Comparison of ENCODE assay signal across 7 cellular contexts in genomic region chr15:80491163-80491562, GRCh38.
A peak's percentile ranks its signal among the peaks of the same experiment; 100 is the strongest.
DNase-seq lines count a peak whose midpoint lies in the region; ATAC-seq, FAIRE-seq and TF ChIP-seq lines count a peak whose summit lies in the region.
"Not testable (repeated sequence)": the region's sequence is repeated elsewhere in the genome, so short reads cannot be mapped to it uniquely, and the experiment has no call there.

No MANE protein-coding gene starts in this region.

- POLR2A ChIA-PET in GM12878 (lab: Charles Lee) = not testable (repeated sequence)

- TF ChIP-seq RAD21 in GM12878 (IDR thresholded peaks at IDR 0.05; ENCODE audit: insufficient read depth, low read depth, low read length) = not testable (repeated sequence)

- intact Hi-C loops in GM12878 (cut with micrococcal nuclease; ENCODE audit: unreplicated experiment) = not testable (repeated sequence)

- not testable (repeated sequence) for TF ChIP-seq CTCF in HFFc6 (IDR thresholded peaks at IDR 0.05); NB4 (IDR thresholded peaks at IDR 0.05; ENCODE audit: low read depth, low read length); OCI-LY3 (IDR thresholded peaks at IDR 0.05; ENCODE audit: low read depth, low read length); GM12878 (IDR thresholded peaks at IDR 0.05 in 2 of 3, conservative IDR thresholded peaks at IDR 0.05 in 1 of 3; ENCODE audit: control insufficient read depth in 2 of 3, extremely low read depth in 1 of 3, insufficient read depth in 1 of 3, low read depth in 3 of 3, low read length in 3 of 3); osteocyte (IDR thresholded peaks at IDR 0.05)

- H3K27me3 Mint-ChIP-seq in HFFc6 (ENCODE audit: insufficient read depth); osteocyte (ENCODE audit: unreplicated experiment): not testable (repeated sequence)

- not testable (repeated sequence) for H3K9ac ChIP-seq in OCI-LY3 (ENCODE audit: low read length); GM12878 (ENCODE audit: control insufficient read depth, insufficient read depth, low read length)

- peaks cover 46% of the 10 kb centered on the region for H3K4me1 ChIP-seq in OCI-LY3 (ENCODE audit: low read length)
- not testable (repeated sequence) for H3K4me1 ChIP-seq in GM12878 (ENCODE audit: control insufficient read depth, insufficient read depth, low read length)

- WGBS in GM12878 (ENCODE audit: insufficient coverage, insufficient replicate concordance, low lambda C conversion rate, missing lambda C conversion rate) = 17% methylated on average over 7 of the region's 7 CpGs

- H3K4me2 ChIP-seq in OCI-LY3 (ENCODE audit: low read length); GM12878 (ENCODE audit: control insufficient read depth, insufficient read depth): not testable (repeated sequence)

- RAD21 ChIA-PET in GM12878 (lab: Charles Lee; ENCODE audit: unreplicated experiment) = not testable (repeated sequence)

- H3K36me3 Mint-ChIP-seq in HFFc6 (ENCODE audit: low read depth) (peaks cover 24% of the 10 kb centered on the region), osteocyte (ENCODE audit: unreplicated experiment) (peaks cover 30% of the 10 kb centered on the region)

- BruUV-seq in GM12878 (replicated peaks; lab: Mats Ljungman, UMichigan) = not testable (repeated sequence)

- in situ Hi-C loops in GM12878 (cut with MboI) = not testable (repeated sequence)

- CTCF ChIA-PET in GM12878 (lab: Yijun Ruan, JAX) = not testable (repeated sequence)

- H3K27me3 ChIP-seq in OCI-LY3 (ENCODE audit: low read depth, low read length); GM12878 (replicated peaks in 1 of 2; ENCODE audit: control insufficient read depth in 2 of 2, insufficient read depth in 2 of 2, low read length in 1 of 2): not testable (repeated sequence)

- ATAC-seq in GM12878 = not testable (repeated sequence)

- not testable (repeated sequence) for TF ChIP-seq POLR2A in NB4 (IDR thresholded peaks at IDR 0.05; ENCODE audit: extremely low read depth, insufficient read length); GM12878 (IDR thresholded peaks at IDR 0.05; ENCODE audit: low read depth, low read length)

- not testable (repeated sequence) for H3K4me3 ChIP-seq in NB4 (ENCODE audit: low read depth, low read length); OCI-LY3 (ENCODE audit: low read length); GM12878

- H3K79me2 ChIP-seq in OCI-LY3 (ENCODE audit: low read length); GM12878 (ENCODE audit: control insufficient read depth, insufficient read depth, low read length): not testable (repeated sequence)

- H3K27ac Mint-ChIP-seq in HFFc6 = peak overlapping the region; percentile 88
- H3K27ac Mint-ChIP-seq in osteocyte (ENCODE audit: unreplicated experiment) = peak overlapping the region; percentile 11

- H3K4me1 Mint-ChIP-seq in HFFc6 (ENCODE audit: low read depth) (peaks cover 100% of the 10 kb centered on the region), osteocyte (ENCODE audit: unreplicated experiment) (peaks cover 90% of the 10 kb centered on the region)

- FAIRE-seq in GM12878 (lab: Jason Lieb, UNC) = not testable (repeated sequence)

- H3K9me3 ChIP-seq in OCI-LY3 (ENCODE audit: insufficient read depth, low read length); GM12878 (replicated peaks; ENCODE audit: control insufficient read depth, insufficient read depth, low read length): not testable (repeated sequence)

- H3K36me3 ChIP-seq in OCI-LY3 (replicated peaks; ENCODE audit: low read depth, low read length) = peaks cover 16% of the 10 kb centered on the region
- not testable (repeated sequence) for H3K36me3 ChIP-seq in GM12878 (ENCODE audit: control insufficient read depth in 2 of 2, insufficient read depth in 2 of 2, low read length in 1 of 2)

- peak overlapping the region; percentile 3; the same call in 1 of the 2 replicates for H3K27ac ChIP-seq in OCI-LY3 (ENCODE audit: low read length)
- not testable (repeated sequence) for H3K27ac ChIP-seq in GM12878 (ENCODE audit: control insufficient read depth, insufficient read depth)

- H4K20me1 ChIP-seq in OCI-LY3 (ENCODE audit: insufficient read depth, low read length); GM12878 (ENCODE audit: control insufficient read depth, insufficient read depth): not testable (repeated sequence)

- not testable (repeated sequence) for H3K4me3 Mint-ChIP-seq in HFFc6; osteocyte (ENCODE audit: unreplicated experiment)

- H2AFZ ChIP-seq in OCI-LY3 (ENCODE audit: low read depth, low read length) = peak overlapping the region; percentile 8; the same call in 1 of the 2 replicates
- H2AFZ ChIP-seq in GM12878 (ENCODE audit: control insufficient read depth, low read depth, low read length) = not testable (repeated sequence)

- SMC1A ChIA-PET in GM12878 (lab: Charles Lee; ENCODE audit: uncharacterized antibody, unreplicated experiment) = not testable (repeated sequence)

- DNase-seq in CD1c-positive myeloid dendritic cell (ENCODE audit: extremely low spot score) = peak; percentile 57
- DNase-seq in HFFc6; GM12878 (ENCODE audit: low read depth, low spot score); osteocyte (ENCODE audit: extremely low spot score, unreplicated experiment): not testable (repeated sequence)
- peak; percentile 8 for DNase-seq in NB4 (ENCODE audit: low read depth)
- peak; percentile 17 for DNase-seq in islet precursor cell

- not testable (repeated sequence) for H3K9me3 Mint-ChIP-seq in HFFc6; osteocyte (ENCODE audit: unreplicated experiment)

- TF ChIP-seq EP300 in GM12878 (IDR thresholded peaks at IDR 0.05; ENCODE audit: borderline replicate concordance in 1 of 2, control insufficient read depth in 1 of 2, low read depth in 2 of 2, low read length in 2 of 2) = not testable (repeated sequence)

TF ChIP-seq in GM12878, 131 proteins besides CTCF, POLR2A, EP300 and RAD21:
- TF ChIP-seq SPI1 (IDR thresholded peaks at IDR 0.05; ENCODE audit: borderline replicate concordance, insufficient read depth, low read depth, low read length) = peak; percentile 62
